Comparison of ENCODE assay signal across 31 cellular contexts in the genomic region with DNA sequence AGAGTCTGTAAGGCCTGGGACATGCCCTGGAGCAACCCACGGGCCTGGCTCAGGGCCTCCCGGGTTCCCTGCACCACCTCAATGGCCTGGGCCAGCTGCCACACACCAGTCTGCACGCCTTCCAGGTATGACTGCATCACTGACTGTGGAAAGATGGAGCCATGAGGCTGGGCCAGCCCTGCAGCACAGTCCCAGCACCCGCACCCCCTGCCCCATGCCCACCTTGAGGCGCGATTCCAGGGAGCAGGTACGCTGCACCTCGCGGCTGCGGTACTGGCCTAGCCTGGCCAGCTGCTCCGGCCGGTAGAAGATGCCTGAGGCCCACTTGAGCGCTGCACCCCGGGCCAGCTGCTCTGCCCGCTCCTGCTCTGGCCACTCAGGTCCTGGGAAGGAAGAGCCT. TPM values are rescaled to one million over a fixed set of nuclear protein-coding genes. Genes with fewer than 3 reads are reported as not detected.
"Had no signal": no experiment of that assay in that cellular context is flagged by ENCODE, and none has a peak within 500 bp of the region (broad histone marks: within the 10 kb centered on the region; RNA-seq: fewer than 3 reads in every experiment).

No MANE protein-coding gene starts in this region.

- DNase-seq: naive B cell; naive thymus-derived CD8-positive, alpha-beta T cell; nephron progenitor cell; occipital lobe; posterior cingulate gyrus; stimulated activated CD4-positive, alpha-beta T cell treated with anti-CD3 and anti-CD28 coated beads, Interleukin-15, amount 100 ng/mL, for 24 hours; stimulated activated CD4-positive, alpha-beta T cell treated with anti-CD3 and anti-CD28 coated beads, Interleukin-2, amount 100 ng/mL, for 24 hours; stimulated activated CD4-positive, alpha-beta T cell treated with anti-CD3 and anti-CD28 coated beads, Interleukin-2, amount 100 ng/mL, for 48 hours; stimulated activated CD4-positive, alpha-beta T cell treated with anti-CD3 and anti-CD28 coated beads, Interleukin-4, amount 100 ng/mL, for 24 hours; stimulated activated naive B cell treated with anti-CD40 and anti-IgM and Interleukin-4, amounts not matched to agents 10 μg/mL and 1 μg/mL and 100 μg/mL, for 72 hours; stimulated activated naive CD4-positive, alpha-beta T cell treated with Interleukin-2 at 50 U/mL for 16 hours; stomach; thyroid gland; upper lobe of right lung; uterus had no signal

- H3K27ac Mint-ChIP-seq: naive B cell; naive thymus-derived CD8-positive, alpha-beta T cell; natural killer cell treated with Interleukin-12 subunit alpha and Interleukin-12 subunit beta and Interleukin-15 and Interleukin-18, amount 100 ng/mL, for 72 hours; nephron progenitor cell; progenitor cell of endocrine pancreas; stimulated activated effector memory CD8-positive, alpha-beta T cell treated with anti-CD3 and anti-CD28 coated beads, Interleukin-12 subunit alpha, Interleukin-12 subunit beta, amount 100 ng/mL, for 72 hours; stimulated activated naive B cell treated with anti-CD40 and anti-IgM and Interleukin-4, amounts not matched to agents 10 μg/mL and 1 μg/mL and 100 μg/mL, for 72 hours; stimulated activated naive CD8-positive, alpha-beta T cell treated with anti-CD3 and anti-CD28 coated beads, Interleukin-15, Interleukin-2, amounts not matched to agents 100 ng/mL and 50 ng/mL, for 24 hours; type B pancreatic cell had no signal

- H3K9me3 Mint-ChIP-seq: naive B cell; naive thymus-derived CD8-positive, alpha-beta T cell; natural killer cell treated with Interleukin-12 subunit alpha and Interleukin-12 subunit beta and Interleukin-15 and Interleukin-18, amount 100 ng/mL, for 72 hours; neural crest cell; stimulated activated effector memory CD8-positive, alpha-beta T cell treated with anti-CD3 and anti-CD28 coated beads, Interleukin-12 subunit alpha, Interleukin-12 subunit beta, amount 100 ng/mL, for 72 hours; stimulated activated naive B cell treated with anti-CD40 and anti-IgM and Interleukin-4, amounts not matched to agents 10 μg/mL and 1 μg/mL and 100 μg/mL, for 72 hours; stimulated activated naive CD8-positive, alpha-beta T cell treated with anti-CD3 and anti-CD28 coated beads, Interleukin-15, Interleukin-2, amounts not matched to agents 100 ng/mL and 50 ng/mL, for 24 hours; type B pancreatic cell had no signal

- H3K36me3 Mint-ChIP-seq: naive B cell; natural killer cell treated with Interleukin-12 subunit alpha and Interleukin-12 subunit beta and Interleukin-15 and Interleukin-18, amount 100 ng/mL, for 72 hours; type B pancreatic cell had no signal

- H3K36me3 ChIP-seq: ovary, thoracic aorta, thyroid gland, tibial nerve, uterus had no signal

- H3K4me3 ChIP-seq: ovary, skin epidermis, smooth muscle cell, thoracic aorta, thyroid gland, tibial nerve, uterus had no signal

- H3K4me3 Mint-ChIP-seq: natural killer cell treated with Interleukin-12 subunit alpha and Interleukin-12 subunit beta and Interleukin-15 and Interleukin-18, amount 100 ng/mL, for 72 hours; nephron progenitor cell; stimulated activated effector memory CD8-positive, alpha-beta T cell treated with anti-CD3 and anti-CD28 coated beads, Interleukin-12 subunit alpha, Interleukin-12 subunit beta, amount 100 ng/mL, for 72 hours; stimulated activated naive B cell treated with anti-CD40 and anti-IgM and Interleukin-4, amounts not matched to agents 10 μg/mL and 1 μg/mL and 100 μg/mL, for 72 hours; stimulated activated naive CD8-positive, alpha-beta T cell treated with anti-CD3 and anti-CD28 coated beads, Interleukin-15, Interleukin-2, amounts not matched to agents 100 ng/mL and 50 ng/mL, for 24 hours; type B pancreatic cell had no signal

- H2AFZ ChIP-seq: parathyroid adenoma had no signal

- H3K27me3 ChIP-seq: ovary, thyroid gland, tibial nerve, upper lobe of right lung, uterus had no signal

- H3K9ac ChIP-seq: parathyroid adenoma had no signal

- H3K9me3 ChIP-seq: ovary, psoas muscle, stomach, thoracic aorta, thyroid gland, tibial nerve, upper lobe of right lung, uterus had no signal

- ATAC-seq: naive thymus-derived CD8-positive, alpha-beta T cell; natural killer cell treated with Interleukin-12 subunit alpha and Interleukin-12 subunit beta and Interleukin-15 and Interleukin-18, amount 100 ng/mL, for 72 hours; psoas muscle; right cardiac atrium; sciatic nerve; stimulated activated effector memory CD8-positive, alpha-beta T cell treated with anti-CD3 and anti-CD28 coated beads, Interleukin-12 subunit alpha, Interleukin-12 subunit beta, amount 100 ng/mL, for 72 hours; stimulated activated naive B cell treated with anti-CD40 and anti-IgM and Interleukin-4, amounts not matched to agents 10 μg/mL and 1 μg/mL and 100 μg/mL, for 72 hours; upper lobe of right lung had no signal

- H3K4me2 ChIP-seq: smooth muscle cell had no signal

- H3K27ac ChIP-seq: ovary, parathyroid adenoma, psoas muscle, stomach, thoracic aorta, thyroid gland, tibial nerve, upper lobe of right lung, uterus had no signal

RNA-seq across cellular contexts. Expression of gene EXOC3L1, which starts 1.1 kb away (rescaled TPM):
- total RNA-seq: naive thymus-derived CD8-positive, alpha-beta T cell; osteoblast; progenitor cell of endocrine pancreas; smooth muscle cell had no signal

RNA-seq across cellular contexts. Expression of gene ELMO3, which starts 10.1 kb away (rescaled TPM):
- polyA plus RNA-seq: naive thymus-derived CD8-positive, alpha-beta T cell had no signal

RNA-seq across cellular contexts. Expression of gene NOL3, which starts 18.5 kb away (rescaled TPM):
- polyA plus RNA-seq: naive thymus-derived CD8-positive, alpha-beta T cell had no signal
